ENCODE assay signal across 25 cellular contexts in the genomic region with DNA sequence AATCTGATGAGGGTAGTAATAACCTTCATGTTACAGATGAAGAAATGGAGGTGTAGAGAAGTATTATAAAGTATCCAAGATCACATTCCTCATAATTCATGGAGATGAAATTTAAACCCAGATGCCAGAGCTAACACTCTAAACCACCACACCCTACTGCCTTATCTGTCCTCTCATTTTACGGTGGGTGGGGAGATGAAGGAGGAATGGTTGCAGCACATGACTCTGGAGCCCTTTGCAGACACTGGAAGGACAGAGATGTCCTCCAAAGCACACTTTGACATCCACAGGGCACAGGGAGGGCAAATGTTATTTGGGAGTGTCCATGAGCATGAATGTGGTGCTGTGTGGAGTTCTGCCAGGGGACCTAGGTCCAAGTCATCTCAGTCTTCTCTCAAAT. TPM values are rescaled to one million over a fixed set of nuclear protein-coding genes. Genes with fewer than 3 reads are reported as not detected.
"Had no signal": no experiment of that assay in that cellular context is flagged by ENCODE, and none has a peak within 500 bp of the region (broad histone marks: within the 10 kb centered on the region; RNA-seq: fewer than 3 reads in every experiment).

No MANE protein-coding gene starts in this region.

- DNase-seq: central memory CD4-positive, alpha-beta T cell; effector memory CD8-positive, alpha-beta T cell; gastrocnemius medialis; heart right ventricle; hypothalamus; islet precursor cell; left lung; lower lobe of right lung; midbrain; natural killer cell; occipital lobe; psoas muscle; retina; right lobe of liver; stimulated activated CD4-positive, alpha-beta T cell treated with anti-CD3 and anti-CD28 coated beads, Interleukin-2, amount 100 ng/mL, for 24 hours; stimulated activated CD4-positive, alpha-beta T cell treated with anti-CD3 and anti-CD28 coated beads, Interleukin-4, amount 100 ng/mL, for 4 hours; stimulated activated naive CD4-positive, alpha-beta T cell; substantia nigra; trophoblast cell had no signal

- H3K79me2 ChIP-seq: parathyroid adenoma had no signal

- H3K27me3 ChIP-seq: esophagus muscularis mucosa, gastrocnemius medialis, left lung, neural progenitor cell, right lobe of liver, stomach had no signal

- H3K9ac ChIP-seq: neural progenitor cell, parathyroid adenoma had no signal

- H3K36me3 ChIP-seq: esophagus muscularis mucosa, gastrocnemius medialis, heart right ventricle, left lung, lower lobe of right lung, neural progenitor cell, right lobe of liver, stomach, thoracic aorta had no signal

- H3K4me2 ChIP-seq: neural progenitor cell had no signal

- H3K27ac ChIP-seq: epithelial cell of prostate, esophagus muscularis mucosa, gastrocnemius medialis, heart right ventricle, left lung, lower lobe of right lung, neural progenitor cell, parathyroid adenoma, psoas muscle, right lobe of liver, thoracic aorta had no signal

- H3K9me3 ChIP-seq: esophagus muscularis mucosa, gastrocnemius medialis, heart right ventricle, left lung, lower lobe of right lung, psoas muscle, right lobe of liver, stomach, thoracic aorta had no signal

- H3K4me3 ChIP-seq: esophagus muscularis mucosa, gastrocnemius medialis, heart right ventricle, left lung, lower lobe of right lung, neural progenitor cell, psoas muscle, right lobe of liver, stomach, thoracic aorta had no signal

- ATAC-seq: effector memory CD8-positive, alpha-beta T cell; gastrocnemius medialis; heart right ventricle; natural killer cell; psoas muscle; right lobe of liver had no signal

- H2AFZ ChIP-seq: neural progenitor cell, parathyroid adenoma had no signal

- H3K4me1 ChIP-seq: esophagus muscularis mucosa, gastrocnemius medialis, heart right ventricle, neural progenitor cell, parathyroid adenoma, psoas muscle, right lobe of liver had no signal

RNA-seq across cellular contexts. Expression of a gene that starts 1.1 kb away (rescaled TPM):
- total RNA-seq: esophagus muscularis mucosa, gastrocnemius medialis, heart right ventricle, occipital lobe, psoas muscle, right lobe of liver had no signal
